In the genomic region with DNA sequence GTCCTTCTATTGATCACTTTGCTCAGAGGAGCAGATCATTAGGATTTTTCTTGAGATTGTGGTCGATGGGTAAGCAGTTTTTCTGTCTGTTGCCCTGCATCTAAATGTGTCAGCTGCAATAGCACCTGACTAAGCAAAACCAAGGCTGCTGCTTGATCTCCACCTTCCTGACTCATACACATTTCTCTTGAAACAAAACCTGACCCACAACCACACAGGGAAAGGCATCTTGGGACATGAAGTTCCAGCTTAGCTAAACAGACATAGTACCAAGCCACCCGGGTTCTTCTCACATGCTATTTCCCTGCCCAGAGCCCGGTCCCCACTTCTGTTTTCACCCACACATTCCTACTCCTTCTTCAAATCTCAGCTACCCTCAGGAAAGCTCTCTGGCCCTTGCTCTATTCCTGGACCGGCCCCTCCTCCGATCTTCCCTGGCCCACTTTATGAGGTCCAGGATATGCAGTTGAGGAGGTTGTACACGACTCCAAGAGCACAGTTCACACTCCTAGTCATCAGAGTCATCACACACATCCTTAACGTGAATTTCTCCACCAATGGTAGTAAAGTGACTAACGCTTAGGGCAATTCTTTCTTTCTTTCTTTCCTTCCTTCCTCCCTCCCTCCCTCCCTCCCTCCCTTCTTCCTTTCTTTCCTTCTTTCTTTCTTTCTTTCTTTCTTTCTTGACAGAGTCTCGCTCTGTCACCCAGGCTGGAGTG, we compare ENCODE assay signal across 15 cellular contexts. TPM values are rescaled to one million over a fixed set of nuclear protein-coding genes. Genes with fewer than 3 reads are reported as not detected.
DNase-seq lines count a peak whose midpoint lies in the region; FAIRE-seq and TF ChIP-seq lines count a peak whose summit lies in the region.
"Had no signal": no experiment of that assay in that cellular context is flagged by ENCODE, and none has a peak within 500 bp of the region (broad histone marks: within the 10 kb centered on the region; RNA-seq: fewer than 3 reads in every experiment).

No MANE protein-coding gene starts in this region.

- H3K27ac ChIP-seq in MM.1S (ENCODE audit: low read length) = peak overlapping the region; percentile 9; the same call in 1 of the 2 replicates
- H3K27ac ChIP-seq: 22Rv1, HL-60 had no signal

- H4K20me1 ChIP-seq in MM.1S (ENCODE audit: insufficient read depth, low read length) = no peaks in the 10 kb centered on the region

- no peaks in the 10 kb centered on the region for H3K9me2 ChIP-seq in MM.1S (replicated peaks; ENCODE audit: insufficient read depth, low read length)

- FAIRE-seq in bronchial epithelial cell (lab: Jason Lieb, UNC) = peak; percentile 99
- FAIRE-seq in HTR-8/SVneo (lab: Jason Lieb, UNC) = no peak
- FAIRE-seq: endothelial cell of umbilical vein had no signal

- peak; percentile 33 for DNase-seq in DMS53 (lab: John Stamatoyannopoulos, UW)
- DNase-seq in DMS53 treated with DMSO at 0.1 percent for 48 hours (lab: John Stamatoyannopoulos, UW; ENCODE audit: unreplicated experiment) = no peak
- DNase-seq in MM.1S = peak; percentile 85
- peak; percentile 95 for DNase-seq in bronchial epithelial cell (ENCODE audit: low read depth)
- peak; percentile 25 for DNase-seq in osteocyte (ENCODE audit: extremely low spot score, unreplicated experiment)
- DNase-seq in HTR-8/SVneo (ENCODE audit: insufficient read length, low spot score) = no peak
- DNase-seq in midbrain (lab: John Stamatoyannopoulos, UW) = no peak
- DNase-seq in NCI-H1930 (lab: John Stamatoyannopoulos, UW) = no peak
- DNase-seq: activated CD4-positive, alpha-beta T cell treated with anti-CD3 and anti-CD28 coated beads, Interleukin-2, amount 50 U/mL, for 4 hours; amniotic stem cell; H7; SHP77 had no signal

- H3F3A ChIP-seq in MM.1S (ENCODE audit: insufficient read depth, low read length) = no peaks in the 10 kb centered on the region

- H3K27me3 ChIP-seq in MM.1S (replicated peaks; ENCODE audit: insufficient read depth, low read length) (no peaks in the 10 kb centered on the region; the same call in 1 of the 2 replicates), bronchial epithelial cell (ENCODE audit: control insufficient read depth, insufficient read depth, low read length) (no peaks in the 10 kb centered on the region)

- no peaks in the 10 kb centered on the region for H3K9me3 ChIP-seq in MM.1S (replicated peaks; ENCODE audit: insufficient read depth, low read length)

- H3K4me3 ChIP-seq in MM.1S (ENCODE audit: low read length) (peak overlapping the region; percentile 21; the same call in 1 of the 2 replicates), bronchial epithelial cell (ENCODE audit: low read depth, low read length) (no peak overlapping the region)

- H3K4me2 ChIP-seq in MM.1S (ENCODE audit: low read depth, low read length) = peak overlapping the region; percentile 54

- no peaks in the 10 kb centered on the region for H3K9me3 Mint-ChIP-seq in osteocyte (ENCODE audit: unreplicated experiment)

- H3K36me3 ChIP-seq in MM.1S (replicated peaks; ENCODE audit: insufficient read depth, low read length) (no peaks in the 10 kb centered on the region), bronchial epithelial cell (ENCODE audit: control insufficient read depth, insufficient read depth, low read length) (no peaks in the 10 kb centered on the region)

- no peak for TF ChIP-seq CTCF in MM.1S (IDR thresholded peaks at IDR 0.05; ENCODE audit: low read length)
- no peak for TF ChIP-seq CTCF in bronchial epithelial cell (IDR thresholded peaks at IDR 0.05; ENCODE audit: insufficient read depth, low read length, severe bottlenecking)
- TF ChIP-seq CTCF in osteocyte (IDR thresholded peaks at IDR 0.05) = no peak

- peak overlapping the region; percentile 95 for H2AFZ ChIP-seq in MM.1S (ENCODE audit: low read length)

- H3K4me3 Mint-ChIP-seq in osteocyte (ENCODE audit: unreplicated experiment) = no peak overlapping the region

- peaks cover 12% of the 10 kb centered on the region for H3K4me1 ChIP-seq in MM.1S (ENCODE audit: low read length)

- H3K4me1 Mint-ChIP-seq in osteocyte (ENCODE audit: unreplicated experiment) = peaks cover 28% of the 10 kb centered on the region

- peak overlapping the region; percentile 6 for H3K27ac Mint-ChIP-seq in osteocyte (ENCODE audit: unreplicated experiment)

- peaks cover 13% of the 10 kb centered on the region for H3K27me3 Mint-ChIP-seq in osteocyte (ENCODE audit: unreplicated experiment)

- H3K36me3 Mint-ChIP-seq in osteocyte (ENCODE audit: unreplicated experiment) = no peaks in the 10 kb centered on the region

- H3K9ac ChIP-seq in MM.1S (ENCODE audit: low read length) = no peak overlapping the region

- no peaks in the 10 kb centered on the region for H3K79me2 ChIP-seq in MM.1S (ENCODE audit: low read length)

RNA-seq across cellular contexts. Expression of a gene that starts 16.1 kb away (rescaled TPM):
- 12.8 and 21.9 TPM in 2 replicates for total RNA-seq in bronchial epithelial cell
- total RNA-seq in osteocyte = 17.1 and 20.3 TPM in 2 replicates

Comparison
In these comparisons a context has a peak if more than half of its experiments do, and no peak if none do; other contexts are left out.
1. DNase-seq: peak in DMS53 (single experiment), MM.1S (single experiment), bronchial epithelial cell (single experiment) and osteocyte (single experiment); none in DMS53 treated with DMSO at 0.1 percent for 48 hours (single experiment), HTR-8/SVneo (single experiment), midbrain (single experiment) and NCI-H1930 (0 of 2).